Comparison of ENCODE assay signal across 32 cellular contexts in genomic region chr20:42652261-42652660, GRCh38.
"Had no signal": no experiment of that assay in that cellular context is flagged by ENCODE, and none has a peak within 500 bp of the region (broad histone marks: within the 10 kb centered on the region; RNA-seq: fewer than 3 reads in every experiment).

No MANE protein-coding gene starts in this region.

- ATAC-seq: activated CD8-positive, alpha-beta T cell treated with anti-CD3 and anti-CD28 coated beads, Interleukin-2, amount 10 ng/mL, durations not matched to agents 7 days and 5 days had no signal

- DNase-seq: activated CD4-positive, alpha-beta T cell treated with anti-CD3 and anti-CD28 coated beads, Interleukin-2, amount 10 ng/mL, durations not matched to agents 24 days and 14 days; activated CD4-positive, alpha-beta T cell treated with anti-CD3 and anti-CD28 coated beads, Interleukin-2, amount 50 U/mL, for 48 hours; activated CD8-positive, alpha-beta T cell treated with anti-CD3 and anti-CD28 coated beads, Interleukin-2, amount 10 ng/mL, durations not matched to agents 7 days and 5 days; activated gamma-delta T cell; activated naive CD4-positive, alpha-beta T cell treated with Interleukin-2 at 50 U/mL for 16 hours; activated naive CD8-positive, alpha-beta T cell treated with anti-CD3 and anti-CD28 coated beads, Interleukin-2, amount 10 ng/mL, durations not matched to agents 7 days and 5 days; activated T-cell treated with anti-CD3 and anti-CD28 coated beads, Interleukin-2, amount 50 U/mL, for 24 hours; amygdala; caudate nucleus; KG1; MM.1S; MV-4-11; NCI-H1092; NCI-H1436 treated with DMSO at 0.1 percent for 48 hours; NCI-H1694 treated with DMSO at 0.1 percent for 48 hours; NCI-H2029 treated with DMSO at 0.1 percent for 48 hours; NCI-H2107; NCI-H2171; NCI-H510A; NCI-H526; NCI-H748 treated with DMSO at 0.1 percent for 48 hours; NK-92 treated with Interleukin-12 subunit alpha and Interleukin-12 subunit beta, amount 100 ng/mL, for 24 hours; PC-9; Right ventricle myocardium superior; SW 1271; T-helper 1 cell; T-helper 2 cell; T-helper 9 cell had no signal

- H3K27ac Mint-ChIP-seq: activated CD4-positive, alpha-beta T cell treated with anti-CD3 and anti-CD28 coated beads, Interleukin-2, amount 10 ng/mL, durations not matched to agents 24 days and 14 days; activated CD8-positive, alpha-beta T cell treated with anti-CD3 and anti-CD28 coated beads, Interleukin-2, amount 10 ng/mL, durations not matched to agents 7 days and 5 days; activated naive CD4-positive, alpha-beta T cell treated with anti-CD3 and anti-CD28 coated beads, Interleukin-2, amount 50 U/mL, for 24 hours; activated naive CD8-positive, alpha-beta T cell treated with anti-CD3 and anti-CD28 coated beads, Interleukin-2, amount 10 ng/mL, durations not matched to agents 7 days and 5 days; activated T-cell treated with anti-CD3 and anti-CD28 coated beads, Interleukin-2, amount 50 U/mL, for 24 hours; activated T-helper 2 cell treated with anti-CD3 and anti-CD28 coated beads, Interferon-gamma antibody, Interleukin-2, Interleukin-4, amounts not matched to agents 10 μg/mL and 5 μg/mL and 100 μg/mL, durations not matched to agents 14 hours and 24 hours and 36 hours had no signal

- H3K9me3 ChIP-seq: ascending aorta had no signal

- H2AFZ ChIP-seq: PC-9 had no signal

- H3K9me3 Mint-ChIP-seq: activated CD4-positive, alpha-beta T cell treated with anti-CD3 and anti-CD28 coated beads, Interleukin-2, amount 10 ng/mL, durations not matched to agents 24 days and 14 days; activated naive CD4-positive, alpha-beta T cell treated with anti-CD3 and anti-CD28 coated beads, Interleukin-2, amount 50 U/mL, for 24 hours had no signal

- H3K27me3 Mint-ChIP-seq: activated CD4-positive, alpha-beta T cell treated with anti-CD3 and anti-CD28 coated beads, Interleukin-2, amount 10 ng/mL, durations not matched to agents 24 days and 14 days; activated naive CD8-positive, alpha-beta T cell treated with anti-CD3 and anti-CD28 coated beads, Interleukin-2, amount 10 ng/mL, durations not matched to agents 7 days and 5 days; activated T-cell treated with anti-CD3 and anti-CD28 coated beads, Interleukin-2, amount 50 U/mL, for 24 hours had no signal

- H3K27me3 ChIP-seq: ascending aorta had no signal

- H3K4me2 ChIP-seq: PC-9 had no signal

- H3K4me3 Mint-ChIP-seq: activated CD4-positive, alpha-beta T cell treated with anti-CD3 and anti-CD28 coated beads, Interleukin-2, amount 10 ng/mL, durations not matched to agents 24 days and 14 days; activated CD8-positive, alpha-beta T cell treated with anti-CD3 and anti-CD28 coated beads, Interleukin-2, amount 10 ng/mL, durations not matched to agents 7 days and 5 days; activated naive CD4-positive, alpha-beta T cell treated with anti-CD3 and anti-CD28 coated beads, Interleukin-2, amount 50 U/mL, for 24 hours; activated naive CD8-positive, alpha-beta T cell treated with anti-CD3 and anti-CD28 coated beads, Interleukin-2, amount 10 ng/mL, durations not matched to agents 7 days and 5 days; activated T-cell treated with anti-CD3 and anti-CD28 coated beads, Interleukin-2, amount 50 U/mL, for 24 hours had no signal

- H3K4me3 ChIP-seq: ascending aorta, PC-9 had no signal

- H3K36me3 Mint-ChIP-seq: activated naive CD4-positive, alpha-beta T cell treated with anti-CD3 and anti-CD28 coated beads, Interleukin-2, amount 50 U/mL, for 24 hours; activated naive CD8-positive, alpha-beta T cell treated with anti-CD3 and anti-CD28 coated beads, Interleukin-2, amount 10 ng/mL, durations not matched to agents 7 days and 5 days had no signal

- H3K36me3 ChIP-seq: ascending aorta had no signal

- H3K4me1 ChIP-seq: ascending aorta had no signal

- H3K27ac ChIP-seq: ascending aorta, PC-9, RWPE1 had no signal

- H3K4me1 Mint-ChIP-seq: activated CD4-positive, alpha-beta T cell treated with anti-CD3 and anti-CD28 coated beads, Interleukin-2, amount 10 ng/mL, durations not matched to agents 24 days and 14 days; activated naive CD4-positive, alpha-beta T cell treated with anti-CD3 and anti-CD28 coated beads, Interleukin-2, amount 50 U/mL, for 24 hours; activated naive CD8-positive, alpha-beta T cell treated with anti-CD3 and anti-CD28 coated beads, Interleukin-2, amount 10 ng/mL, durations not matched to agents 7 days and 5 days had no signal
